Comparison of ENCODE assay signal across 10 cellular contexts in the genomic region with DNA sequence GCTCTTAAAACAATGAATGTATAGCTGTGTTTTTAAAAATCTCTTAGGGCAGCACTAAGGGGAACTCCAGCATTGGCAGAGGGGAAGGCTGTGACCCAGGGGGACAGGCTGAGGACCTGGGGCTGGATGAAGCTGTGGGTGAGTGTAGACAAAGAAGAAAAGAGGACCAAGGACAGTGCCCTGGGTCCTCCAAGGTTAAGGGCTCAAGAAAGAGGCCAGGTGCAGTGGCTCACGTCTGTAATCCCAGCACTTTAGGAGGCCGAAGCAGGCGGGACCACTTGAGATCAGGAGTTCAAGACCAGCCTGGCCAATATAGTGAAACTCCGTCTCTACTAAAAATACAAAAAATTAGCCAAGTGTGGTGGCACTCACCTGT. TPM values are rescaled to one million over a fixed set of nuclear protein-coding genes. Genes with fewer than 3 reads are reported as not detected.
DNase-seq lines count a peak whose midpoint lies in the region; ATAC-seq and TF ChIP-seq lines count a peak whose summit lies in the region.
"Not testable (repeated sequence)": the region's sequence is repeated elsewhere in the genome, so short reads cannot be mapped to it uniquely, and the experiment has no call there.
"Had no signal": no experiment of that assay in that cellular context is flagged by ENCODE, and none has a peak within 500 bp of the region (broad histone marks: within the 10 kb centered on the region; RNA-seq: fewer than 3 reads in every experiment).

No MANE protein-coding gene starts in this region.

- H3K4me2 ChIP-seq in mammary epithelial cell (ENCODE audit: insufficient read depth, low read depth, low read length) = peak overlapping the region; percentile 89

- in situ Hi-C loops in mammary epithelial cell (cut with MboI; ENCODE audit: low sequenced_read_pairs in 2 of 2) = not testable (repeated sequence)

- H3K4me3 Mint-ChIP-seq in CD4-positive, CD25-positive, alpha-beta regulatory T cell = peak overlapping the region; percentile 80 to 89 (median 84)
- peak overlapping the region; percentile 68 to 72 (median 70) for H3K4me3 Mint-ChIP-seq in T-cell
- H3K4me3 Mint-ChIP-seq in activated T-cell treated with anti-CD3 and anti-CD28 coated beads, Interleukin-2, amount 50 U/mL, for 72 hours = peak overlapping the region; percentile 50 to 64
- H3K4me3 Mint-ChIP-seq in natural killer cell = peak overlapping the region; percentile 74
- H3K4me3 Mint-ChIP-seq in stimulated activated memory B cell treated with anti-CD40 and anti-IgM and Interleukin-4, amounts not matched to agents 10 μg/mL and 1 μg/mL and 100 μg/mL, for 72 hours = not testable (repeated sequence)

- H3K4me3 ChIP-seq in CD4-positive, CD25-positive, alpha-beta regulatory T cell (ENCODE audit: low read depth, low read length) = peak overlapping the region; percentile 87
- peak overlapping the region in 1 of 3 experiments; percentile 53 for H3K4me3 ChIP-seq in mammary epithelial cell (replicated peaks in 1 of 3; ENCODE audit: insufficient read depth in 1 of 3, low read depth in 2 of 3, low read length in 3 of 3)
- peak overlapping the region; percentile 62 for H3K4me3 ChIP-seq in left ventricle myocardium inferior

- peaks cover 9 to 44% (median 23%) of the 10 kb centered on the region in 4 donors for H3K4me1 Mint-ChIP-seq in CD4-positive, CD25-positive, alpha-beta regulatory T cell
- H3K4me1 Mint-ChIP-seq in T-cell = peaks cover 30 to 43% (median 34%) of the 10 kb centered on the region in 3 donors
- peaks cover 46% of the 10 kb centered on the region for H3K4me1 Mint-ChIP-seq in activated T-cell treated with anti-CD3 and anti-CD28 coated beads, Interleukin-2, amount 50 U/mL, for 72 hours (ENCODE audit: low read depth)
- peaks cover 15 to 40% of the 10 kb centered on the region in 2 donors for H3K4me1 Mint-ChIP-seq in natural killer cell
- peaks cover 33% of the 10 kb centered on the region for H3K4me1 Mint-ChIP-seq in stimulated activated memory B cell treated with anti-CD40 and anti-IgM and Interleukin-4, amounts not matched to agents 10 μg/mL and 1 μg/mL and 100 μg/mL, for 72 hours

- peaks cover 23% of the 10 kb centered on the region for H3K4me1 ChIP-seq in CD4-positive, CD25-positive, alpha-beta regulatory T cell (ENCODE audit: control insufficient read depth, insufficient read depth, low read length, poor library complexity, severe bottlenecking)
- peaks cover 30% of the 10 kb centered on the region for H3K4me1 ChIP-seq in mammary epithelial cell (ENCODE audit: insufficient read depth, low read length)
- H3K4me1 ChIP-seq in left ventricle myocardium inferior = peaks cover 40% of the 10 kb centered on the region

- TF ChIP-seq CTCF in mammary epithelial cell (conservative IDR thresholded peaks at IDR 0.05 in 1 of 2, IDR thresholded peaks at IDR 0.05 in 1 of 2; ENCODE audit: extremely low read depth in 1 of 2, insufficient read depth in 1 of 2, low read depth in 1 of 2, low read length in 2 of 2); left ventricle myocardium inferior (IDR thresholded peaks at IDR 0.05; ENCODE audit: borderline replicate concordance); natural killer cell (IDR thresholded peaks at IDR 0.05): not testable (repeated sequence)

- peak overlapping the region; percentile 20 to 95 (median 75) for H3K27ac Mint-ChIP-seq in CD4-positive, CD25-positive, alpha-beta regulatory T cell
- peak overlapping the region; percentile 73 to 75 for H3K27ac Mint-ChIP-seq in T-cell
- H3K27ac Mint-ChIP-seq in activated T-cell treated with anti-CD3 and anti-CD28 coated beads, Interleukin-2, amount 50 U/mL, for 72 hours = peak overlapping the region; percentile 16
- peak overlapping the region; percentile 44 to 65 for H3K27ac Mint-ChIP-seq in natural killer cell
- peak overlapping the region; percentile 9 for H3K27ac Mint-ChIP-seq in stimulated activated memory B cell treated with anti-CD40 and anti-IgM and Interleukin-4, amounts not matched to agents 10 μg/mL and 1 μg/mL and 100 μg/mL, for 72 hours

- not testable (repeated sequence) for H3K9me3 Mint-ChIP-seq in CD4-positive, CD25-positive, alpha-beta regulatory T cell; T-cell; activated T-cell treated with anti-CD3 and anti-CD28 coated beads, Interleukin-2, amount 50 U/mL, for 72 hours; natural killer cell; stimulated activated memory B cell treated with anti-CD40 and anti-IgM and Interleukin-4, amounts not matched to agents 10 μg/mL and 1 μg/mL and 100 μg/mL, for 72 hours

- not testable (repeated sequence) for H3K9me3 ChIP-seq in CD4-positive, CD25-positive, alpha-beta regulatory T cell (ENCODE audit: control insufficient read depth in 2 of 2, low read length in 2 of 2); KOPT-K1 (ENCODE audit: insufficient read depth, low read length, poor library complexity, severe bottlenecking); mammary epithelial cell (replicated peaks; ENCODE audit: insufficient read depth, low read length); left ventricle myocardium inferior (replicated peaks)

- POLR2A ChIA-PET in T-cell (lab: Charles Lee) = interaction anchor here (0.5 to 0.6 kb wide), 3 partner anchors 24 to 63 kb away, joined by 3 to 7 read pairs (median 4); no protein-coding TSS in a partner anchor

- CTCF ChIA-PET in T-cell (lab: Charles Lee) (interaction anchor here in 1 of 2 donors (1.1 to 2.5 kb wide), 4 partner anchors 20 to 33 kb away, joined by 3 to 13 read pairs (median 8); a partner anchor contains a TSS), mammary epithelial cell (lab: Charles Lee; ENCODE audit: low non-redundant PET) (interaction anchor here (0.6 to 0.7 kb wide), 2 partner anchors 30 to 33 kb away, joined by 3 to 16 read pairs; no protein-coding TSS in a partner anchor)

- H3K9ac ChIP-seq in mammary epithelial cell (ENCODE audit: insufficient read depth, low read length) = not testable (repeated sequence)

- not testable (repeated sequence) for H3K36me3 Mint-ChIP-seq in CD4-positive, CD25-positive, alpha-beta regulatory T cell; T-cell; activated T-cell treated with anti-CD3 and anti-CD28 coated beads, Interleukin-2, amount 50 U/mL, for 72 hours (ENCODE audit: insufficient read depth in 2 of 2); natural killer cell; stimulated activated memory B cell treated with anti-CD40 and anti-IgM and Interleukin-4, amounts not matched to agents 10 μg/mL and 1 μg/mL and 100 μg/mL, for 72 hours

- intact Hi-C loops in mammary epithelial cell (cut with micrococcal nuclease) = loop anchor here (1.0 to 2.0 kb wide), 3 partner anchors 33 to 285 kb away; a partner anchor contains a TSS
- intact Hi-C loops in left ventricle myocardium inferior (cut with micrococcal nuclease) = not testable (repeated sequence)
- intact Hi-C loops in natural killer cell (cut with micrococcal nuclease) = loop anchor here (1.0 to 10.0 kb wide), 3 partner anchors 33 to 297 kb away; a partner anchor contains a TSS

- not testable (repeated sequence) for H3K36me3 ChIP-seq in CD4-positive, CD25-positive, alpha-beta regulatory T cell (ENCODE audit: control insufficient read depth, insufficient read depth, low read length); mammary epithelial cell (ENCODE audit: insufficient read depth, low read length); left ventricle myocardium inferior
- H3K36me3 ChIP-seq in KOPT-K1 (ENCODE audit: insufficient read depth, low read length) = peaks cover 17% of the 10 kb centered on the region

- not testable (repeated sequence) for H3K27ac ChIP-seq in CD4-positive, CD25-positive, alpha-beta regulatory T cell (ENCODE audit: insufficient read depth, low read length, poor library complexity, severe bottlenecking); mammary epithelial cell (ENCODE audit: insufficient read depth, low read depth, low read length); left ventricle myocardium inferior (replicated peaks)
- H3K27ac ChIP-seq in KOPT-K1 (ENCODE audit: low read depth, low read length, poor library complexity, severe bottlenecking) = peak overlapping the region; percentile 33

- not testable (repeated sequence) for BruUV-seq in mammary epithelial cell (replicated peaks; lab: Mats Ljungman, UMichigan)

- 88% methylated on average over 4 of the region's 4 CpGs for WGBS in mammary epithelial cell (ENCODE audit: low coverage, missing lambda C conversion rate)

- H3K27me3 ChIP-seq in CD4-positive, CD25-positive, alpha-beta regulatory T cell (ENCODE audit: control insufficient read depth, insufficient read depth, low read length); mammary epithelial cell (ENCODE audit: insufficient read depth, low read length); left ventricle myocardium inferior (ENCODE audit: low read depth): not testable (repeated sequence)

- not testable (repeated sequence) for ATAC-seq in CD4-positive, CD25-positive, alpha-beta regulatory T cell (ENCODE audit: low read depth in 2 of 2); T-cell (replicated peaks in 1 of 4); activated T-cell treated with anti-CD3 and anti-CD28 coated beads, Interleukin-2, amount 50 U/mL, for 72 hours (replicated peaks in 1 of 2); natural killer cell; stimulated activated memory B cell treated with anti-CD40 and anti-IgM and Interleukin-4, amounts not matched to agents 10 μg/mL and 1 μg/mL and 100 μg/mL, for 72 hours

- dilution Hi-C loops in mammary epithelial cell (cut with HindIII; ENCODE audit: low sequenced_read_pairs) = loop anchor here (10.0 kb wide), 1 partner anchor 147 kb away; no protein-coding TSS in a partner anchor

- H3K27me3 Mint-ChIP-seq in CD4-positive, CD25-positive, alpha-beta regulatory T cell; T-cell; activated T-cell treated with anti-CD3 and anti-CD28 coated beads, Interleukin-2, amount 50 U/mL, for 72 hours (ENCODE audit: low read depth); natural killer cell (ENCODE audit: low read depth in 2 of 2); stimulated activated memory B cell treated with anti-CD40 and anti-IgM and Interleukin-4, amounts not matched to agents 10 μg/mL and 1 μg/mL and 100 μg/mL, for 72 hours: not testable (repeated sequence)

- not testable (repeated sequence) for DNase-seq in CD4-positive, CD25-positive, alpha-beta regulatory T cell; T-cell; activated T-cell treated with anti-CD3 and anti-CD28 coated beads, Interleukin-2, amount 50 U/mL, for 72 hours; mammary epithelial cell; left ventricle myocardium inferior; natural killer cell

- H3K79me2 ChIP-seq in mammary epithelial cell (ENCODE audit: insufficient read depth, low read length) = peaks cover 37% of the 10 kb centered on the region

- peak overlapping the region; percentile 27 for H2AFZ ChIP-seq in mammary epithelial cell (ENCODE audit: low read depth, low read length)

- not testable (repeated sequence) for H4K20me1 ChIP-seq in mammary epithelial cell (ENCODE audit: insufficient read depth, low read length)

RNA-seq across cellular contexts. Expression of a gene that starts 1.1 kb away (rescaled TPM):
- total RNA-seq in CD4-positive, CD25-positive, alpha-beta regulatory T cell = 38.5 TPM
- polyA plus RNA-seq in CD4-positive, CD25-positive, alpha-beta regulatory T cell = 1 to 10 TPM; 1.2 to 1.9 (median 1.5) TPM
- 10 to 100 TPM; 37.0 to 79.0 (median 60.8) TPM for total RNA-seq in T-cell
- 10 to 100 TPM; 30.4 to 31.5 TPM for total RNA-seq in activated T-cell treated with anti-CD3 and anti-CD28 coated beads, Interleukin-2, amount 50 U/mL, for 72 hours
- 10 to 100 TPM; 56.8 to 72.2 TPM for total RNA-seq in mammary epithelial cell
- 33.5 TPM for polyA plus RNA-seq in mammary epithelial cell
- polyA minus RNA-seq in mammary epithelial cell = 47.9 TPM
- 70.7 TPM for total RNA-seq in left ventricle myocardium inferior
- 10 to 100 TPM; 46.7 to 62.6 (median 55.4) TPM for total RNA-seq in natural killer cell

RNA-seq across cellular contexts. Expression of a gene that starts 6.4 kb away (rescaled TPM):
- not detected for total RNA-seq in CD4-positive, CD25-positive, alpha-beta regulatory T cell
- polyA plus RNA-seq in CD4-positive, CD25-positive, alpha-beta regulatory T cell = not detected
- total RNA-seq in T-cell (under 1 TPM in 1 of 5 donors, not detected in 4; 0.16 TPM), mammary epithelial cell (under 1 TPM; 0.17 to 0.26 TPM), left ventricle myocardium inferior (0.33 TPM), natural killer cell (under 1 TPM in 1 of 3 donors, not detected in 2; 0.23 TPM)
- total RNA-seq in activated T-cell treated with anti-CD3 and anti-CD28 coated beads, Interleukin-2, amount 50 U/mL, for 72 hours = under 1 TPM; 0.48 to 0.49 TPM
- polyA plus RNA-seq in mammary epithelial cell = 0.08 TPM
- not detected for polyA minus RNA-seq in mammary epithelial cell
- total RNA-seq: gastrocnemius medialis, SJSA1 had no signal

RNA-seq across cellular contexts. Expression of a gene that starts 8.5 kb away (rescaled TPM):
- total RNA-seq in CD4-positive, CD25-positive, alpha-beta regulatory T cell = 310 TPM
- polyA plus RNA-seq in CD4-positive, CD25-positive, alpha-beta regulatory T cell = 10 to 100 TPM; 39.7 to 48.4 (median 47.0) TPM
- total RNA-seq in T-cell (100 to 1,000 TPM; 216 to 409 (median 401) TPM), mammary epithelial cell (10 to 100 TPM in 1 of 2 donors, 1 to 10 TPM in 1; 5.5 to 55.5 TPM), left ventricle myocardium inferior (8.1 TPM), natural killer cell (100 to 1,000 TPM; 123 to 147 (median 143) TPM)
- total RNA-seq in activated T-cell treated with anti-CD3 and anti-CD28 coated beads, Interleukin-2, amount 50 U/mL, for 72 hours = 100 to 1,000 TPM; 121 to 128 TPM
- 45.8 TPM for polyA plus RNA-seq in mammary epithelial cell
- 80.2 TPM for polyA minus RNA-seq in mammary epithelial cell

RNA-seq across cellular contexts. Expression of a gene that starts 20.1 kb away (rescaled TPM):
- 14.8 TPM for total RNA-seq in CD4-positive, CD25-positive, alpha-beta regulatory T cell
- 10 to 100 TPM; 19.3 to 25.5 (median 22.1) TPM for polyA plus RNA-seq in CD4-positive, CD25-positive, alpha-beta regulatory T cell
- 10 to 100 TPM; 16.2 to 28.7 (median 22.6) TPM for total RNA-seq in T-cell
- total RNA-seq in activated T-cell treated with anti-CD3 and anti-CD28 coated beads, Interleukin-2, amount 50 U/mL, for 72 hours = 10 to 100 TPM; 26.3 to 35.8 TPM
- total RNA-seq in mammary epithelial cell = 10 to 100 TPM; 14.0 to 59.9 TPM
- 63.4 TPM for polyA plus RNA-seq in mammary epithelial cell
- polyA minus RNA-seq in mammary epithelial cell = 43.5 TPM
- total RNA-seq in left ventricle myocardium inferior = 10.2 TPM
- total RNA-seq in natural killer cell = 10 to 100 TPM; 10.1 to 13.5 (median 12.3) TPM

RNA-seq across cellular contexts. Expression of a gene that starts 32.7 kb away (rescaled TPM):
- total RNA-seq in CD4-positive, CD25-positive, alpha-beta regulatory T cell = 10.5 TPM
- polyA plus RNA-seq in CD4-positive, CD25-positive, alpha-beta regulatory T cell = 10 to 100 TPM; 18.7 to 22.2 (median 20.4) TPM
- total RNA-seq in T-cell (10 to 100 TPM; 11.5 to 17.3 (median 14.4) TPM), mammary epithelial cell (10 to 100 TPM; 14.9 to 15.5 TPM), left ventricle myocardium inferior (11.3 TPM), natural killer cell (10 to 100 TPM in 2 of 3 donors, 1 to 10 TPM in 1; 7.9 to 12.3 (median 12.1) TPM)
- 10 to 100 TPM; 10.3 to 13.7 TPM for total RNA-seq in activated T-cell treated with anti-CD3 and anti-CD28 coated beads, Interleukin-2, amount 50 U/mL, for 72 hours
- polyA plus RNA-seq in mammary epithelial cell = 11.5 TPM
- 22.3 TPM for polyA minus RNA-seq in mammary epithelial cell

Comparison
In these comparisons a context has a peak if more than half of its experiments do, and no peak if none do; other contexts are left out.
1. H3K27ac Mint-ChIP-seq: peak in every context shown above with its lines; median percentile 75 in CD4-positive, CD25-positive, alpha-beta regulatory T cell; 74 in T-cell; 54 in natural killer cell; 16 in activated T-cell treated with anti-CD3 and anti-CD28 coated beads, Interleukin-2, amount 50 U/mL, for 72 hours; 9 in stimulated activated memory B cell treated with anti-CD40 and anti-IgM and Interleukin-4, amounts not matched to agents 10 μg/mL and 1 μg/mL and 100 μg/mL, for 72 hours.